In genomic region chr20:37529214-37529967, GRCh38 we compare ENCODE assay signal across 1 cellular context.
TF ChIP-seq lines count a peak whose summit lies in the region.

No MANE protein-coding gene starts in this region.

TF ChIP-seq in GM23338, 12 proteins besides CTCF, POLR2A, EP300 and RAD21 (continued from another document):
- TF ChIP-seq STAT1 (IDR thresholded peaks at IDR 0.05; ENCODE audit: unreplicated experiment) (no peak), EZH2phosphoT487 (IDR thresholded peaks at IDR 0.05; ENCODE audit: unreplicated experiment) (no peak), ZNF114 (CRISPR knock-in tag; IDR thresholded peaks at IDR 0.05) (no peak), JUNB (IDR thresholded peaks at IDR 0.05; ENCODE audit: unreplicated experiment) (no peak), REST (IDR thresholded peaks at IDR 0.05; ENCODE audit: unreplicated experiment) (no peak), ZNF462 (CRISPR knock-in tag; IDR thresholded peaks at IDR 0.05) (no peak)
TF ChIP-seq in GM23338: peak in this region for 0.
